16 cellular contexts compared by ENCODE assay signal in the genomic region with DNA sequence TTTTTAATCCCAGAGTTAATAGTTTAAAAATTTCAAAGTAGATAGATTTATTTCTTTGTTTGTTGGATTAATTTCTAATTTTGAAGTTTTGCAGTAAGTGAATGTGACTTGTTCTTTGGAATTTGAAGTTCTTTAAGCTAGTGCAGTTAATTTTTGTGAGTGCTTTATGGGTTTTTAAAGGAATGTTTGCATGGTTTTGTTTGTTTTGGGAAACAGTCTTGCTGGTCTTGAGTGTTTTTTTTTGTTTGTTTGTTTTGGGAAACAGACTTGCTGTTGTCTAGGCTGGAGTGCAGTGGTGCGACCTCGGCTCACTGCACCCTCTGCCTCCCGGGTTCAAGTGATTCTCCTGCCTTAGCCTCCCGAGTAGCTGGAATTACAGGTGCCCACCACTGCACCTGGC. TPM values are rescaled to one million over a fixed set of nuclear protein-coding genes. Genes with fewer than 3 reads are reported as not detected.
A peak's percentile ranks its signal among the peaks of the same experiment; 100 is the strongest.
DNase-seq lines count a peak whose midpoint lies in the region; ATAC-seq and TF ChIP-seq lines count a peak whose summit lies in the region.
"Had no signal": no experiment of that assay in that cellular context is flagged by ENCODE, and none has a peak within 500 bp of the region (broad histone marks: within the 10 kb centered on the region; RNA-seq: fewer than 3 reads in every experiment).

No MANE protein-coding gene starts in this region.

- H3K4me2 ChIP-seq in Loucy (ENCODE audit: low read depth, low read length, poor library complexity, severe bottlenecking) = peak overlapping the region; percentile 96
- H3K4me2 ChIP-seq in smooth muscle cell = no peak overlapping the region

- no peaks in the 10 kb centered on the region for H3K27me3 Mint-ChIP-seq in activated T-cell treated with anti-CD3 and anti-CD28 coated beads, Interleukin-2, amount 50 U/mL, for 24 hours
- H3K27me3 Mint-ChIP-seq in activated T-cell treated with anti-CD3 and anti-CD28 coated beads, Interleukin-2, amount 50 U/mL, for 4 hours (ENCODE audit: low read depth) = no peaks in the 10 kb centered on the region
- H3K27me3 Mint-ChIP-seq in chondrocyte (ENCODE audit: low read depth) (no peaks in the 10 kb centered on the region), osteocyte (ENCODE audit: unreplicated experiment) (no peaks in the 10 kb centered on the region)

- H2AFZ ChIP-seq in Loucy (ENCODE audit: low read length) = no peak overlapping the region
- no peak overlapping the region for H2AFZ ChIP-seq in smooth muscle cell (ENCODE audit: low read depth)

- no peak overlapping the region for H3K4me3 ChIP-seq in Loucy (ENCODE audit: low read length, poor library complexity, severe bottlenecking)
- no peak overlapping the region for H3K4me3 ChIP-seq in smooth muscle cell

- H3K36me3 ChIP-seq in Loucy (ENCODE audit: insufficient read depth, low read length) = peaks cover 3% of the 10 kb centered on the region; the same call in 1 of the 2 replicates
- no peaks in the 10 kb centered on the region for H3K36me3 ChIP-seq in smooth muscle cell (ENCODE audit: low read depth)

- WGBS in smooth muscle cell (ENCODE audit: low lambda C conversion rate) = 90% methylated on average over 4 of the region's 4 CpGs

- ATAC-seq in activated T-cell treated with anti-CD3 and anti-CD28 coated beads, Interleukin-2, amount 50 U/mL, for 4 hours = no peak
- no peak for ATAC-seq in GM21526 (IDR thresholded peaks at IDR 0.05; ENCODE audit: low FRiP score, unreplicated experiment)

- no peaks in the 10 kb centered on the region for H3K9me2 ChIP-seq in Loucy (replicated peaks; ENCODE audit: low read depth, low read length)

- H3F3A ChIP-seq in Loucy (ENCODE audit: low read depth) (no peaks in the 10 kb centered on the region), smooth muscle cell (ENCODE audit: low read depth) (no peaks in the 10 kb centered on the region)

- H3K9me3 Mint-ChIP-seq in activated T-cell treated with anti-CD3 and anti-CD28 coated beads, Interleukin-2, amount 50 U/mL, for 24 hours = no peaks in the 10 kb centered on the region
- H3K9me3 Mint-ChIP-seq in activated T-cell treated with anti-CD3 and anti-CD28 coated beads, Interleukin-2, amount 50 U/mL, for 4 hours = no peaks in the 10 kb centered on the region
- H3K9me3 Mint-ChIP-seq in chondrocyte (ENCODE audit: low read depth) (no peaks in the 10 kb centered on the region), osteocyte (ENCODE audit: unreplicated experiment) (no peaks in the 10 kb centered on the region)
- H3K9me3 Mint-ChIP-seq: activated T-helper 1 cell treated with anti-CD3 and anti-CD28 coated beads, Interleukin-12 subunit alpha, Interleukin-12 subunit beta, Interleukin-2, Interleukin-4 antibody, amounts not matched to agents 30 ng/mL and 10 ng/mL and 1 ng/mL, durations not matched to agents 14 hours and 24 hours and 36 hours; neural crest cell had no signal

- H4K20me1 ChIP-seq in Loucy (ENCODE audit: insufficient read depth, low read length, poor library complexity, severe bottlenecking) (peaks cover 88% of the 10 kb centered on the region), smooth muscle cell (ENCODE audit: low read depth) (peaks cover 100% of the 10 kb centered on the region)

- H3K4me1 ChIP-seq in Loucy (ENCODE audit: insufficient read depth, low read length, poor library complexity, severe bottlenecking) (peaks cover 34% of the 10 kb centered on the region), smooth muscle cell (ENCODE audit: low read depth) (peaks cover 4% of the 10 kb centered on the region)

- no peak overlapping the region for H3K4me3 Mint-ChIP-seq in activated T-cell treated with anti-CD3 and anti-CD28 coated beads, Interleukin-2, amount 50 U/mL, for 24 hours
- no peak overlapping the region for H3K4me3 Mint-ChIP-seq in activated T-cell treated with anti-CD3 and anti-CD28 coated beads, Interleukin-2, amount 50 U/mL, for 4 hours
- H3K4me3 Mint-ChIP-seq in chondrocyte (ENCODE audit: unreplicated experiment) (no peak overlapping the region), osteocyte (ENCODE audit: unreplicated experiment) (no peak overlapping the region)
- H3K4me3 Mint-ChIP-seq: activated T-helper 1 cell treated with anti-CD3 and anti-CD28 coated beads, Interleukin-12 subunit alpha, Interleukin-12 subunit beta, Interleukin-2, Interleukin-4 antibody, amounts not matched to agents 30 ng/mL and 10 ng/mL and 1 ng/mL, durations not matched to agents 14 hours and 24 hours and 36 hours; neural crest cell had no signal

- peaks cover 100% of the 10 kb centered on the region for H3K79me2 ChIP-seq in Loucy (ENCODE audit: insufficient read depth, low read length)
- peaks cover 100% of the 10 kb centered on the region for H3K79me2 ChIP-seq in smooth muscle cell (ENCODE audit: low read depth)

- H3K27ac ChIP-seq in smooth muscle cell (ENCODE audit: low read depth) = peak overlapping the region; percentile 18

- H3K27me3 ChIP-seq in Loucy (ENCODE audit: insufficient read depth, low read length, poor library complexity, severe bottlenecking) (no peaks in the 10 kb centered on the region), smooth muscle cell (ENCODE audit: low read depth) (no peaks in the 10 kb centered on the region)

- DNase-seq in activated T-cell treated with anti-CD3 and anti-CD28 coated beads, Interleukin-2, amount 50 U/mL, for 24 hours = no peak
- no peak for DNase-seq in activated T-cell treated with anti-CD3 and anti-CD28 coated beads, Interleukin-2, amount 50 U/mL, for 4 hours
- DNase-seq in chondrocyte (ENCODE audit: low spot score) (no peak), smooth muscle cell (lab: John Stamatoyannopoulos, UW; ENCODE audit: unreplicated experiment) (no peak), osteocyte (ENCODE audit: extremely low spot score, unreplicated experiment) (no peak)
- no peak for DNase-seq in central memory CD4-positive, alpha-beta T cell
- DNase-seq: amniotic stem cell; GF-D8; GOT3; hypothalamus; stimulated activated naive CD4-positive, alpha-beta T cell had no signal

- no peaks in the 10 kb centered on the region for H3K9me3 ChIP-seq in Loucy (ENCODE audit: insufficient read depth, low read depth, low read length)
- no peaks in the 10 kb centered on the region for H3K9me3 ChIP-seq in smooth muscle cell (replicated peaks; ENCODE audit: low read depth)
- H3K9me3 ChIP-seq: Caco-2 had no signal

- no peak for TF ChIP-seq CTCF in Loucy (conservative IDR thresholded peaks at IDR 0.05; ENCODE audit: low read length)
- no peak for TF ChIP-seq CTCF in chondrocyte (IDR thresholded peaks at IDR 0.05)
- no peak for TF ChIP-seq CTCF in smooth muscle cell (IDR thresholded peaks at IDR 0.05; ENCODE audit: borderline replicate concordance, insufficient read depth, poor library complexity, severe bottlenecking)
- TF ChIP-seq CTCF in osteocyte (IDR thresholded peaks at IDR 0.05) = no peak

- peak overlapping the region; percentile 71 for H3K27ac Mint-ChIP-seq in activated T-cell treated with anti-CD3 and anti-CD28 coated beads, Interleukin-2, amount 50 U/mL, for 24 hours
- H3K27ac Mint-ChIP-seq in chondrocyte (ENCODE audit: unreplicated experiment) (peak overlapping the region; percentile 67), osteocyte (ENCODE audit: unreplicated experiment) (no peak overlapping the region)
- H3K27ac Mint-ChIP-seq: activated T-helper 1 cell treated with anti-CD3 and anti-CD28 coated beads, Interleukin-12 subunit alpha, Interleukin-12 subunit beta, Interleukin-2, Interleukin-4 antibody, amounts not matched to agents 30 ng/mL and 10 ng/mL and 1 ng/mL, durations not matched to agents 14 hours and 24 hours and 36 hours had no signal

- H3K4me1 Mint-ChIP-seq in activated T-cell treated with anti-CD3 and anti-CD28 coated beads, Interleukin-2, amount 50 U/mL, for 24 hours (ENCODE audit: low read depth) = peaks cover 71% of the 10 kb centered on the region
- peaks cover 70% of the 10 kb centered on the region for H3K4me1 Mint-ChIP-seq in activated T-cell treated with anti-CD3 and anti-CD28 coated beads, Interleukin-2, amount 50 U/mL, for 4 hours (ENCODE audit: low read depth)
- H3K4me1 Mint-ChIP-seq in chondrocyte (ENCODE audit: low read depth) (peaks cover 71% of the 10 kb centered on the region), osteocyte (ENCODE audit: unreplicated experiment) (peaks cover 65% of the 10 kb centered on the region)

- H3K36me3 Mint-ChIP-seq in activated T-cell treated with anti-CD3 and anti-CD28 coated beads, Interleukin-2, amount 50 U/mL, for 24 hours (ENCODE audit: low read depth) = peaks cover 63% of the 10 kb centered on the region
- peaks cover 6% of the 10 kb centered on the region for H3K36me3 Mint-ChIP-seq in activated T-cell treated with anti-CD3 and anti-CD28 coated beads, Interleukin-2, amount 50 U/mL, for 4 hours (ENCODE audit: insufficient read depth)
- H3K36me3 Mint-ChIP-seq in chondrocyte (ENCODE audit: low read depth) (no peaks in the 10 kb centered on the region), osteocyte (ENCODE audit: unreplicated experiment) (no peaks in the 10 kb centered on the region)

- H3K9ac ChIP-seq in Loucy (ENCODE audit: low read depth, low read length, poor library complexity, severe bottlenecking) (no peak overlapping the region), smooth muscle cell (ENCODE audit: low read depth) (no peak overlapping the region)

RNA-seq across cellular contexts. Expression of gene PANK2, which starts 9.5 kb away (rescaled TPM):
- total RNA-seq in activated T-cell treated with anti-CD3 and anti-CD28 coated beads, Interleukin-2, amount 50 U/mL, for 4 hours = 10 to 100 TPM; 32.9 to 37.3 (median 34.1) TPM
- 38.2 to 45.3 TPM (median 39.7 TPM) in 3 replicates for total RNA-seq in chondrocyte
- total RNA-seq in smooth muscle cell = 40.8 and 43.1 TPM in 2 replicates
- polyA plus RNA-seq in smooth muscle cell = 24.7 and 42.5 TPM in 2 replicates
- 41.9 and 54.2 TPM in 2 replicates for total RNA-seq in osteocyte

RNA-seq across cellular contexts. Expression of gene MAVS, which starts 52.0 kb away (rescaled TPM):
- total RNA-seq in activated T-cell treated with anti-CD3 and anti-CD28 coated beads, Interleukin-2, amount 50 U/mL, for 4 hours = 10 to 100 TPM; 25.5 to 26.2 (median 25.6) TPM
- total RNA-seq in chondrocyte (37.9 to 41.6 TPM (median 38.8 TPM) in 3 replicates), smooth muscle cell (12.5 and 12.8 TPM in 2 replicates), osteocyte (47.0 and 49.7 TPM in 2 replicates)
- 7.8 and 10.0 TPM in 2 replicates for polyA plus RNA-seq in smooth muscle cell
